ENCODE assay signal across 8 cellular contexts in the genomic region with DNA sequence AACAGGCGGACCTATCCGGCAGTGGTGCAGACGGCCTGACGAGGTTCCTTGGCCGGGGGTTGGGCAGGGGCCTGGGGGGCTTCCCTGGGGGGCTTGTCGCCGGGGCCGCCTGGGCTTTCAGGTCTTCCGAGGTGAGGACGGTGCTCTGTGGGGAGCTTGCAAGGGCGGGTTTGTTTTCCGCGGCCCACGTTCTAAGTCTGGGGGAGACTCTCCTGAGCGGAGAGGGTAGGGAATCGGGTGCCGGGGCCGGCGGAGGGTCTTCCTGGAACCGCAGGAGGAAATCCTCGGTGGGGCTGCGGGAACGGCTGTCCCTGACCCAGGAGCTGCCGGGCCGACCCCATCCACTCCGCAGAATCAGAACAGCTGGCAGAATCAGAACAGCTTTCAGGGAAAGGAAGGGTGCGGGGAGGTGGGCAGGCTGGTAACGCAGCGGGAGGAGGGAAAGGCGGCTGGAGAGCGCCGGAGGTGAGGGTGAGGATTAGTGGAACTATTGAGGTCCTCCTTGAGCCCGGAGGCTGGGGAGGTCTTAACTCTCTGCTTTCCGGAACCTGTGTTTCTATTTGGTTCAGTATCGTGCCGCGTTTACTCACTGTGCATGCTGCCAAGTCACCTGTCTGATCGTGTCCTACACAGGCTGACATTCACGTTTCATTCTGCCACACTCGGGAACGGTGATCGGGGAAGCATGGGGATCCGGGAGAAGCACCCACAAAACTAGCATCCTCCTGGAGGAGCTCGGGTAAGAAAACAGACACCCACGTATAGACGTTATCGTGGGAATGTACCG. TPM values are rescaled to one million over a fixed set of nuclear protein-coding genes. Genes with fewer than 3 reads are reported as not detected.
A peak's percentile ranks its signal among the peaks of the same experiment; 100 is the strongest.
DNase-seq lines count a peak whose midpoint lies in the region; FAIRE-seq and TF ChIP-seq lines count a peak whose summit lies in the region.

No MANE protein-coding gene starts in this region.

- peak overlapping the region; percentile 94 for H3K4me3 Mint-ChIP-seq in neural progenitor cell

- FAIRE-seq in H54 (lab: Jason Lieb, UNC), result no peak

- H3K9me3 ChIP-seq in neural progenitor cell (ENCODE audit: low read depth), result no peaks in the 10 kb centered on the region

- H3K4me1 Mint-ChIP-seq in neural progenitor cell, result peaks cover 51% of the 10 kb centered on the region

- peak overlapping the region; percentile 98 for H3K27ac Mint-ChIP-seq in neural progenitor cell

- H3F3A ChIP-seq in neural progenitor cell (ENCODE audit: low read depth), result peaks cover 11% of the 10 kb centered on the region

- no peak overlapping the region for H3K27ac ChIP-seq in neural progenitor cell

- peak overlapping the region; percentile 100 for H3K4me2 ChIP-seq in neural progenitor cell

- H3K9ac ChIP-seq in neural progenitor cell, result peak overlapping the region; percentile 59

- peak overlapping the region; percentile 12 for H2AFZ ChIP-seq in neural progenitor cell (replicated peaks)

- TF ChIP-seq CTCF in fibroblast of villous mesenchyme (IDR thresholded peaks at IDR 0.05; ENCODE audit: insufficient read depth, low read depth, low read length) (no peak), neural progenitor cell (IDR thresholded peaks at IDR 0.05) (no peak)

- H4K20me1 ChIP-seq in neural progenitor cell (ENCODE audit: low read depth), result peaks cover 44% of the 10 kb centered on the region

- peak overlapping the region; percentile 98 for H3K4me3 ChIP-seq in fibroblast of villous mesenchyme (ENCODE audit: low read depth, low read length)
- H3K4me3 ChIP-seq in neural progenitor cell, result peak overlapping the region; percentile 94

- no peaks in the 10 kb centered on the region for H3K9me3 Mint-ChIP-seq in neural progenitor cell

- peaks cover 5% of the 10 kb centered on the region for H3K36me3 ChIP-seq in neural progenitor cell

- no peaks in the 10 kb centered on the region for H3K27me3 Mint-ChIP-seq in neural progenitor cell (ENCODE audit: insufficient read depth, low read depth)

- H3K4me1 ChIP-seq in neural progenitor cell, result peaks cover 15% of the 10 kb centered on the region

- no peaks in the 10 kb centered on the region for H3K27me3 ChIP-seq in neural progenitor cell

- DNase-seq in NCI-H2081 (lab: John Stamatoyannopoulos, UW) (peak; percentile 32 to 59), NCI-H2081 treated with DMSO at 0.1 percent for 48 hours (lab: John Stamatoyannopoulos, UW) (no peak), H54 (ENCODE audit: insufficient read length, low spot score) (peak; percentile 58), LHCN-M2 (ENCODE audit: low read depth) (peak; percentile 48), activated T-cell treated with anti-CD3 and anti-CD28 coated beads for 48 hours (ENCODE audit: low read depth) (peak; percentile 26), fibroblast of villous mesenchyme (ENCODE audit: low read depth) (peak; percentile 28), neural progenitor cell (ENCODE audit: low spot score) (peak; percentile 73), activated gamma-delta T cell treated with Interleukin-2 at 50 U/mL for 16 hours (no peak)

- H3K79me2 ChIP-seq in neural progenitor cell (ENCODE audit: low read depth), result peaks cover 90% of the 10 kb centered on the region

- H3K36me3 Mint-ChIP-seq in neural progenitor cell, result peaks cover 15% of the 10 kb centered on the region

- no peak for TF ChIP-seq POLR2A in H54 (IDR thresholded peaks at IDR 0.05; ENCODE audit: low read depth, low read length)

RNA-seq across cellular contexts. Expression of a gene that starts 28.9 kb away (rescaled TPM):
- total RNA-seq in LHCN-M2 (2014; rRNA removed) (not detected in 2 replicates), fibroblast of villous mesenchyme (not detected in 2 replicates), neural progenitor cell (ENCODE audit: low replicate concordance) (not detected in 2 replicates)
- not detected for polyA plus RNA-seq in LHCN-M2 (2012)

RNA-seq across cellular contexts. Expression of a gene that starts 39.9 kb away (rescaled TPM):
- total RNA-seq in LHCN-M2 (2014; rRNA removed), result 21.7 and 25.3 TPM in 2 replicates
- polyA plus RNA-seq in LHCN-M2 (2012), result 34.4 TPM
- total RNA-seq in fibroblast of villous mesenchyme, result 25.9 and 26.7 TPM in 2 replicates
- 11.7 and 22.9 TPM in 2 replicates for total RNA-seq in neural progenitor cell (ENCODE audit: low replicate concordance)

Comparison
In these comparisons a context has a peak if more than half of its experiments do, and no peak if none do; other contexts are left out.
1. DNase-seq: peak in NCI-H2081 (2 of 2), H54 (single experiment), LHCN-M2 (single experiment), activated T-cell treated with anti-CD3 and anti-CD28 coated beads for 48 hours (single experiment), fibroblast of villous mesenchyme (single experiment) and neural progenitor cell (single experiment); none in NCI-H2081 treated with DMSO at 0.1 percent for 48 hours (single experiment) and activated gamma-delta T cell treated with Interleukin-2 at 50 U/mL for 16 hours (single experiment).